ENCODE assay signal across 9 cellular contexts in genomic region chr11:62922653-62923371, GRCh38. TPM values are rescaled to one million over a fixed set of nuclear protein-coding genes. Genes with fewer than 3 reads are reported as not detected.
A peak's percentile ranks its signal among the peaks of the same experiment; 100 is the strongest.
DNase-seq lines count a peak whose midpoint lies in the region; ATAC-seq and TF ChIP-seq lines count a peak whose summit lies in the region.
"Had no signal": no experiment of that assay in that cellular context is flagged by ENCODE, and none has a peak within 500 bp of the region (broad histone marks: within the 10 kb centered on the region; RNA-seq: fewer than 3 reads in every experiment).

No MANE protein-coding gene starts in this region.

- no peak overlapping the region for H3K27ac Mint-ChIP-seq in activated CD4-positive, alpha-beta T cell treated with anti-CD3 and anti-CD28 coated beads, Interleukin-2, amount 10 ng/mL, durations not matched to agents 24 days and 14 days

- DNase-seq in GM20000 (ENCODE audit: low spot score) (peak; percentile 69), fibroblast of villous mesenchyme (ENCODE audit: low read depth) (no peak), Kasumi-1 (lab: John Stamatoyannopoulos, UW) (no peak), T1000 (lab: John Stamatoyannopoulos, UW) (no peak), cerebellar nuclear complex (lab: John Stamatoyannopoulos, UW) (no peak)
- peak; percentile 69 for DNase-seq in activated CD4-positive, alpha-beta T cell treated with anti-CD3 and anti-CD28 coated beads, Interleukin-2, amount 10 ng/mL, durations not matched to agents 24 days and 14 days
- DNase-seq in stimulated activated CD4-positive, alpha-beta T cell treated with anti-CD3 and anti-CD28 coated beads, Interleukin-4, amount 100 ng/mL, for 48 hours (ENCODE audit: low read depth in 2 of 2): peak; percentile 37 to 51
- DNase-seq: NCI-H82 had no signal

- no peaks in the 10 kb centered on the region for H3K9me3 Mint-ChIP-seq in activated CD4-positive, alpha-beta T cell treated with anti-CD3 and anti-CD28 coated beads, Interleukin-2, amount 10 ng/mL, durations not matched to agents 24 days and 14 days

- TF ChIP-seq CTCF in GM20000 (IDR thresholded peaks at IDR 0.05; ENCODE audit: extremely low read depth, missing control alignments) (peak; percentile 51), fibroblast of villous mesenchyme (IDR thresholded peaks at IDR 0.05; ENCODE audit: insufficient read depth, low read depth, low read length) (peak; percentile 44)

- no peak for ATAC-seq in GM18498 (IDR thresholded peaks at IDR 0.05; ENCODE audit: unreplicated experiment)

- no peaks in the 10 kb centered on the region for H3K36me3 Mint-ChIP-seq in activated CD4-positive, alpha-beta T cell treated with anti-CD3 and anti-CD28 coated beads, Interleukin-2, amount 10 ng/mL, durations not matched to agents 24 days and 14 days (ENCODE audit: low read depth)

- peaks cover 65% of the 10 kb centered on the region for H3K27me3 Mint-ChIP-seq in activated CD4-positive, alpha-beta T cell treated with anti-CD3 and anti-CD28 coated beads, Interleukin-2, amount 10 ng/mL, durations not matched to agents 24 days and 14 days

- intact Hi-C loops in activated CD4-positive, alpha-beta T cell treated with anti-CD3 and anti-CD28 coated beads, Interleukin-2, amount 10 ng/mL, durations not matched to agents 24 days and 14 days (cut with micrococcal nuclease): no loop called here

- H3K4me3 Mint-ChIP-seq in activated CD4-positive, alpha-beta T cell treated with anti-CD3 and anti-CD28 coated beads, Interleukin-2, amount 10 ng/mL, durations not matched to agents 24 days and 14 days: peak overlapping the region; percentile 11

- no peak overlapping the region for H3K4me3 ChIP-seq in fibroblast of villous mesenchyme (ENCODE audit: low read depth, low read length)

- peaks cover 14% of the 10 kb centered on the region for H3K4me1 Mint-ChIP-seq in activated CD4-positive, alpha-beta T cell treated with anti-CD3 and anti-CD28 coated beads, Interleukin-2, amount 10 ng/mL, durations not matched to agents 24 days and 14 days

RNA-seq across cellular contexts. Expression of gene CHRM1, which starts 1.6 kb away (rescaled TPM):
- total RNA-seq in activated CD4-positive, alpha-beta T cell treated with anti-CD3 and anti-CD28 coated beads, Interleukin-2, amount 10 ng/mL, durations not matched to agents 24 days and 14 days: not detected in 2 replicates
- not detected in 2 replicates for total RNA-seq in fibroblast of villous mesenchyme

RNA-seq across cellular contexts. Expression of gene SLC3A2, which starts 42.1 kb away (rescaled TPM):
- total RNA-seq in activated CD4-positive, alpha-beta T cell treated with anti-CD3 and anti-CD28 coated beads, Interleukin-2, amount 10 ng/mL, durations not matched to agents 24 days and 14 days: 364 and 379 TPM in 2 replicates
- total RNA-seq in fibroblast of villous mesenchyme: 117 and 190 TPM in 2 replicates

Comparison
In these comparisons a context has a peak if more than half of its experiments do, and no peak if none do; other contexts are left out.
1. DNase-seq: peak in GM20000 (single experiment), activated CD4-positive, alpha-beta T cell treated with anti-CD3 and anti-CD28 coated beads, Interleukin-2, amount 10 ng/mL, durations not matched to agents 24 days and 14 days (single experiment) and stimulated activated CD4-positive, alpha-beta T cell treated with anti-CD3 and anti-CD28 coated beads, Interleukin-4, amount 100 ng/mL, for 48 hours (2 of 2); none in fibroblast of villous mesenchyme (single experiment), Kasumi-1 (0 of 2), T1000 (single experiment) and cerebellar nuclear complex (0 of 2).